ENCODE assay signal across 8 cellular contexts in genomic region chr14:35402323-35403084, GRCh38. TPM values are rescaled to one million over a fixed set of nuclear protein-coding genes. Genes with fewer than 3 reads are reported as not detected.
DNase-seq lines count a peak whose midpoint lies in the region; ATAC-seq and TF ChIP-seq lines count a peak whose summit lies in the region.

No MANE protein-coding gene starts in this region.

- peaks cover 31 to 35% of the 10 kb centered on the region in 2 experiments for H3K36me3 ChIP-seq in SK-N-SH (replicated peaks in 1 of 2; ENCODE audit: control insufficient read depth in 1 of 2, insufficient read depth in 2 of 2, low read length in 1 of 2)
- peaks cover 0 to 48% of the 10 kb centered on the region in 2 donors for H3K36me3 ChIP-seq in adrenal gland (replicated peaks in 1 of 2)

- peaks cover 38% of the 10 kb centered on the region for H3K79me2 ChIP-seq in SK-N-SH (ENCODE audit: insufficient read depth)

- H3K9me3 ChIP-seq in SK-N-SH = no peaks in the 10 kb centered on the region
- H3K9me3 ChIP-seq in adrenal gland (replicated peaks in 1 of 3) = no peaks in the 10 kb centered on the region

- no peak for TF ChIP-seq CTCF in SK-N-SH (IDR thresholded peaks at IDR 0.05)
- TF ChIP-seq CTCF in adrenal gland (IDR thresholded peaks at IDR 0.05) = no peak

- peak overlapping the region; percentile 83; the same call in 1 of the 2 replicates for H3K9ac ChIP-seq in SK-N-SH

- no peak for ATAC-seq in SK-N-SH treated with all-trans-retinoic acid at 6 μM for 48 hours
- peak; percentile 1 for ATAC-seq in left lobe of liver
- ATAC-seq in stimulated activated naive CD8-positive, alpha-beta T cell treated with anti-CD3 and anti-CD28 coated beads, Interleukin-15, Interleukin-2, amounts not matched to agents 100 U/mL and 50 U/mL, for 24 hours = no peak
- no peak for ATAC-seq in GM18909 (IDR thresholded peaks at IDR 0.05; ENCODE audit: poor library complexity, unreplicated experiment)
- ATAC-seq in HG03135 (IDR thresholded peaks at IDR 0.05; ENCODE audit: unreplicated experiment) = no peak

- peaks cover 30% of the 10 kb centered on the region for H4K20me1 ChIP-seq in SK-N-SH (ENCODE audit: insufficient read depth)

- WGBS in SK-N-SH (ENCODE audit: low lambda C conversion rate) = 61% methylated on average over 12 of the region's 13 CpGs
- WGBS in adrenal gland, 4 donors = 8 to 13% (median 12%) methylated on average over 12 to 13 of the region's 13 CpGs

- TF ChIP-seq POLR2A in adrenal gland (IDR thresholded peaks at IDR 0.05) = peak in 1 of 2 donors; percentile 41

- peaks cover 49% of the 10 kb centered on the region for H3F3A ChIP-seq in SK-N-SH (replicated peaks; ENCODE audit: insufficient read depth)

- H3K4me1 ChIP-seq in SK-N-SH (ENCODE audit: control insufficient read depth in 1 of 2, insufficient read depth in 2 of 2, low read depth in 1 of 2, low read length in 1 of 2) (peaks cover 25 to 33% of the 10 kb centered on the region in 2 experiments; a peak in 3 of 4 replicates), adrenal gland (replicated peaks in 1 of 2) (peaks cover 24 to 63% of the 10 kb centered on the region in 2 donors)

- H3K27ac ChIP-seq in SK-N-SH (ENCODE audit: low read depth in 2 of 2, low read length in 1 of 2) = peak overlapping the region in 1 of 2 experiments; percentile 82; a peak in 2 of 4 replicates
- H3K27ac ChIP-seq in adrenal gland = peak overlapping the region; percentile 80 to 100 (median 99)

- peak overlapping the region; percentile 96 for H3K4me2 ChIP-seq in SK-N-SH

- TF ChIP-seq RAD21 in SK-N-SH (IDR thresholded peaks at IDR 0.05; ENCODE audit: low read length) = no peak

- no peaks in the 10 kb centered on the region for H3K9me2 ChIP-seq in SK-N-SH

- H3K27me3 ChIP-seq in SK-N-SH (ENCODE audit: insufficient read depth) (no peaks in the 10 kb centered on the region), adrenal gland (no peaks in the 10 kb centered on the region)

- POLR2A ChIA-PET in SK-N-SH (lab: Yijun Ruan, JAX) = interaction anchor here (1.6 kb wide), 1 partner anchor 110 kb away, joined by 4 read pairs; the partner anchor contains the start of gene PSMA6

- intact Hi-C loops in adrenal gland (cut with DNase I) = loop anchor here (2.0 to 10.0 kb wide), 2 partner anchors 64 to 68 kb away; no protein-coding TSS in a partner anchor

- DNase-seq in SK-N-SH (no peak), adrenal gland (peak in 5 of 7 donors; percentile 51 to 63 (median 56)), left lobe of liver (ENCODE audit: low spot score) (no peak), NCI-H2029 (lab: John Stamatoyannopoulos, UW) (no peak)
- DNase-seq in stimulated activated naive CD8-positive, alpha-beta T cell treated with anti-CD3 and anti-CD28 coated beads, Interleukin-15, Interleukin-2, amounts not matched to agents 100 U/mL and 50 U/mL, for 24 hours = peak; percentile 49

- H2AFZ ChIP-seq in SK-N-SH (ENCODE audit: low read depth) = no peak overlapping the region

- no peak for TF ChIP-seq EP300 in SK-N-SH (IDR thresholded peaks at IDR 0.05; ENCODE audit: borderline replicate concordance in 1 of 2, low read depth in 1 of 2, low read length in 1 of 2)

- CTCF ChIA-PET in SK-N-SH (lab: Yijun Ruan, JAX) = interaction anchor here (0.8 to 3.3 kb wide), 4 partner anchors 10 to 415 kb away, joined by 3 to 12 read pairs (median 9); no protein-coding TSS in a partner anchor

- H3K4me3 ChIP-seq in SK-N-SH (ENCODE audit: low read depth in 2 of 2, low read length in 1 of 2) = peak overlapping the region; percentile 85 to 87
- H3K4me3 ChIP-seq in adrenal gland = peak overlapping the region; percentile 30 to 100 (median 98)

TF ChIP-seq in SK-N-SH, 30 proteins besides CTCF, POLR2A, EP300 and RAD21 (continues in another document):
- TF ChIP-seq MAX (IDR thresholded peaks at IDR 0.05; ENCODE audit: low read depth) (no peak), FOSL2 (IDR thresholded peaks at IDR 0.05; ENCODE audit: borderline replicate concordance, low read depth) (no peak), GABPA (IDR thresholded peaks at IDR 0.05; ENCODE audit: low read depth) (no peak), ELF1 (IDR thresholded peaks at IDR 0.05) (no peak), MEF2A (IDR thresholded peaks at IDR 0.05; ENCODE audit: borderline replicate concordance, low read depth) (no peak), SIN3A (IDR thresholded peaks at IDR 0.05; ENCODE audit: borderline replicate concordance, low read depth, low read length) (no peak), PBX3 (IDR thresholded peaks at IDR 0.05) (no peak), GATA2 (CRISPR knock-in tag; IDR thresholded peaks at IDR 0.05) (no peak), MXI1 (IDR thresholded peaks at IDR 0.05; ENCODE audit: low read depth, low read length) (no peak)

TF ChIP-seq in SK-N-SH treated with all-trans-retinoic acid at 6 μM for 48 hours, 23 proteins besides CTCF, POLR2A, EP300 and RAD21:
- TF ChIP-seq ZNF565 (CRISPR knock-in tag; conservative IDR thresholded peaks at IDR 0.05; ENCODE audit: low read depth) (no peak), ZFP30 (CRISPR knock-in tag; IDR thresholded peaks at IDR 0.05) (no peak), TSHZ2 (CRISPR knock-in tag; IDR thresholded peaks at IDR 0.05) (no peak), PATZ1 (CRISPR knock-in tag; IDR thresholded peaks at IDR 0.05; ENCODE audit: borderline replicate concordance) (no peak), TOX (CRISPR knock-in tag; IDR thresholded peaks at IDR 0.05; ENCODE audit: borderline replicate concordance) (no peak), TCF4 (CRISPR knock-in tag; IDR thresholded peaks at IDR 0.05; ENCODE audit: borderline replicate concordance) (no peak)

RNA-seq across cellular contexts. Expression of gene NFKBIA, which starts 2.0 kb away (rescaled TPM):
- polyA plus RNA-seq in SK-N-SH (2012; rRNA removed) = 56.3 and 56.7 TPM in 2 replicates
- polyA plus RNA-seq in SK-N-SH (2012; cell fraction: cytosol; rRNA removed) = 30.8 and 34.1 TPM in 2 replicates
- polyA plus RNA-seq in SK-N-SH (2012; cell fraction: nucleus; rRNA removed) = 154 and 164 TPM in 2 replicates
- 100 to 1,000 TPM; 183 to 677 (median 295) TPM for total RNA-seq in adrenal gland
- 100 to 1,000 TPM; 106 to 152 (median 138) TPM for polyA plus RNA-seq in adrenal gland
- total RNA-seq in left lobe of liver = 116 TPM

Comparison
In these comparisons a context has a peak if more than half of its experiments do, and no peak if none do; other contexts are left out.
1. DNase-seq: peak in adrenal gland (5 of 7) and stimulated activated naive CD8-positive, alpha-beta T cell treated with anti-CD3 and anti-CD28 coated beads, Interleukin-15, Interleukin-2, amounts not matched to agents 100 U/mL and 50 U/mL, for 24 hours (single experiment); none in SK-N-SH (single experiment), left lobe of liver (single experiment) and NCI-H2029 (single experiment).